Comparison of ENCODE assay signal across 8 cellular contexts in genomic region chr3:138381950-138382715, GRCh38. TPM values are rescaled to one million over a fixed set of nuclear protein-coding genes. Genes with fewer than 3 reads are reported as not detected.
A peak's percentile ranks its signal among the peaks of the same experiment; 100 is the strongest.
DNase-seq lines count a peak whose midpoint lies in the region; ATAC-seq and TF ChIP-seq lines count a peak whose summit lies in the region.

No MANE protein-coding gene starts in this region.

- H3K36me3 ChIP-seq in brain microvascular endothelial cell (replicated peaks): no peaks in the 10 kb centered on the region

- no peak for ATAC-seq in GM21526 (IDR thresholded peaks at IDR 0.05; ENCODE audit: low FRiP score, unreplicated experiment)

- DNase-seq in ELR (ENCODE audit: low read depth) (peak; percentile 13), brain microvascular endothelial cell (peak; percentile 12), hypothalamus (lab: John Stamatoyannopoulos, UW) (peak in 41 of 51 donors; percentile 19 to 84 (median 63)), renal cortical epithelial cell (ENCODE audit: low read depth) (peak; percentile 90), iPS-NIHi11 (ENCODE audit: low spot score) (no peak), Kasumi-1 (lab: John Stamatoyannopoulos, UW) (no peak), NCI-H2029 treated with DMSO at 0.1 percent for 48 hours (lab: John Stamatoyannopoulos, UW) (no peak)

- H3K4me3 ChIP-seq in brain microvascular endothelial cell (ENCODE audit: low read depth, low read length): no peak overlapping the region

- no peak overlapping the region for H3K27ac ChIP-seq in brain microvascular endothelial cell

- in situ Hi-C loops in brain microvascular endothelial cell (cut with HindIII; ENCODE audit: low pct_ligation_motif_present, low sequenced_read_pairs): no loop called here

- no peak for TF ChIP-seq CTCF in brain microvascular endothelial cell (IDR thresholded peaks at IDR 0.05; ENCODE audit: low read depth, low read length, missing control alignments)

- no peaks in the 10 kb centered on the region for H3K27me3 ChIP-seq in brain microvascular endothelial cell (replicated peaks)

RNA-seq across cellular contexts. Expression of gene MRAS, which starts 33.8 kb away (rescaled TPM):
- 28.5 and 91.3 TPM in 2 replicates for total RNA-seq in renal cortical epithelial cell

RNA-seq across cellular contexts. Expression of gene ESYT3, which starts 52.3 kb away (rescaled TPM):
- total RNA-seq in renal cortical epithelial cell: 1.2 and 2.3 TPM in 2 replicates

RNA-seq across cellular contexts. Expression of gene NME9, which starts 52.5 kb away (rescaled TPM):
- total RNA-seq in renal cortical epithelial cell: 1.0 TPM in 1 of 2 replicates, not detected in the other

Comparison
In these comparisons a context has a peak if more than half of its experiments do, and no peak if none do; other contexts are left out.
1. DNase-seq: peak in ELR (single experiment), brain microvascular endothelial cell (single experiment), hypothalamus (41 of 51) and renal cortical epithelial cell (single experiment); none in iPS-NIHi11 (single experiment), Kasumi-1 (0 of 2) and NCI-H2029 treated with DMSO at 0.1 percent for 48 hours (single experiment).